ENCODE assay signal across 25 cellular contexts in genomic region chr19:13925990-13926389, GRCh38. TPM values are rescaled to one million over a fixed set of nuclear protein-coding genes. Genes with fewer than 3 reads are reported as not detected.
"Had no signal": no experiment of that assay in that cellular context is flagged by ENCODE, and none has a peak within 500 bp of the region (broad histone marks: within the 10 kb centered on the region; RNA-seq: fewer than 3 reads in every experiment).

No MANE protein-coding gene starts in this region.

- H3K36me3 ChIP-seq: ovary had no signal

- H3K9me3 ChIP-seq: ovary, prostate gland, tibial artery had no signal

- H3K4me1 ChIP-seq: esophagus squamous epithelium, gastroesophageal sphincter, prostate gland, tibial artery had no signal

- H3K9me3 Mint-ChIP-seq: activated naive CD8-positive, alpha-beta T cell treated with anti-CD3 and anti-CD28 coated beads for 36 hours; memory B cell; natural killer cell treated with Interleukin-12 subunit alpha and Interleukin-12 subunit beta and Interleukin-15 and Interleukin-18, amount 100 ng/mL, for 72 hours; stimulated activated effector memory CD8-positive, alpha-beta T cell treated with anti-CD3 and anti-CD28 coated beads, Interleukin-12 subunit alpha, Interleukin-12 subunit beta, amount 100 ng/mL, for 72 hours; stimulated activated naive CD8-positive, alpha-beta T cell treated with anti-CD3 and anti-CD28 coated beads, Interleukin-15, amount 100 ng/mL, for 72 hours had no signal

- DNase-seq: activated CD4-positive, alpha-beta T cell treated with anti-CD3 and anti-CD28 coated beads for 1 hour; activated CD4-positive, alpha-beta T cell treated with anti-CD3 and anti-CD28 coated beads, Interleukin-2, amount 50 U/mL, for 1 hour; activated CD8-positive, alpha-beta memory T cell treated with anti-CD3 and anti-CD28 coated beads for 24 hours; activated CD8-positive, alpha-beta memory T cell treated with anti-CD3 and anti-CD28 coated beads, Interleukin-2, amount 50 U/mL, for 4 hours; activated naive CD4-positive, alpha-beta T cell treated with Interleukin-2 at 50 U/mL for 16 hours; activated naive CD8-positive, alpha-beta T cell treated with anti-CD3 and anti-CD28 coated beads for 36 hours; activated T-cell treated with anti-CD3 and anti-CD28 coated beads, Interleukin-2, amount 50 U/mL, for 24 hours; cerebellar nuclear complex; endodermal cell; esophagus squamous epithelium; head of caudate nucleus; ovary; stimulated activated CD4-positive, alpha-beta T cell treated with anti-CD3 and anti-CD28 coated beads, Interleukin-2, amount 100 ng/mL, for 24 hours; stimulated activated naive CD8-positive, alpha-beta T cell treated with anti-CD3 and anti-CD28 coated beads, Interleukin-15, amount 100 ng/mL, for 72 hours; T-cell; tibial artery; WERI-Rb-1 had no signal

- H3K4me1 Mint-ChIP-seq: activated naive CD8-positive, alpha-beta T cell treated with anti-CD3 and anti-CD28 coated beads for 36 hours; endodermal cell; stimulated activated effector memory CD8-positive, alpha-beta T cell treated with anti-CD3 and anti-CD28 coated beads, Interleukin-12 subunit alpha, Interleukin-12 subunit beta, amount 100 ng/mL, for 72 hours; stimulated activated naive CD8-positive, alpha-beta T cell treated with anti-CD3 and anti-CD28 coated beads, Interleukin-15, amount 100 ng/mL, for 72 hours had no signal

- H3K27ac ChIP-seq: coronary artery, esophagus squamous epithelium, gastroesophageal sphincter, ovary, prostate gland, skin epidermis, tibial artery, WERI-Rb-1 had no signal

- ATAC-seq: activated T-helper 17 cell treated with anti-CD3 and anti-CD28 coated beads, Interleukin-2, amount 50 U/mL, for 72 hours; gastroesophageal sphincter; natural killer cell treated with Interleukin-12 subunit alpha and Interleukin-12 subunit beta and Interleukin-15 and Interleukin-18, amount 100 ng/mL, for 72 hours; stimulated activated effector memory CD8-positive, alpha-beta T cell treated with anti-CD3 and anti-CD28 coated beads, Interleukin-12 subunit alpha, Interleukin-12 subunit beta, amount 100 ng/mL, for 72 hours; stimulated activated naive CD8-positive, alpha-beta T cell treated with anti-CD3 and anti-CD28 coated beads, Interleukin-15, amount 100 ng/mL, for 72 hours; T-cell had no signal

- H3K27me3 ChIP-seq: esophagus squamous epithelium, gastroesophageal sphincter, ovary, tibial artery had no signal

- H3K4me3 Mint-ChIP-seq: activated naive CD8-positive, alpha-beta T cell treated with anti-CD3 and anti-CD28 coated beads for 36 hours; activated T-cell treated with anti-CD3 and anti-CD28 coated beads, Interleukin-2, amount 50 U/mL, for 24 hours; activated T-helper 17 cell treated with anti-CD3 and anti-CD28 coated beads, Interleukin-2, amount 50 U/mL, for 72 hours; endodermal cell; memory B cell; natural killer cell treated with Interleukin-12 subunit alpha and Interleukin-12 subunit beta and Interleukin-15 and Interleukin-18, amount 100 ng/mL, for 72 hours; stimulated activated effector memory CD8-positive, alpha-beta T cell treated with anti-CD3 and anti-CD28 coated beads, Interleukin-12 subunit alpha, Interleukin-12 subunit beta, amount 100 ng/mL, for 72 hours; stimulated activated naive CD8-positive, alpha-beta T cell treated with anti-CD3 and anti-CD28 coated beads, Interleukin-15, amount 100 ng/mL, for 72 hours; T-cell had no signal

- H3K27ac Mint-ChIP-seq: activated T-cell treated with anti-CD3 and anti-CD28 coated beads, Interleukin-2, amount 50 U/mL, for 24 hours; activated T-helper 17 cell treated with anti-CD3 and anti-CD28 coated beads, Interleukin-2, amount 50 U/mL, for 72 hours; endodermal cell; memory B cell had no signal

- H3K27me3 Mint-ChIP-seq: activated naive CD8-positive, alpha-beta T cell treated with anti-CD3 and anti-CD28 coated beads for 36 hours; activated T-cell treated with anti-CD3 and anti-CD28 coated beads, Interleukin-2, amount 50 U/mL, for 24 hours; activated T-helper 17 cell treated with anti-CD3 and anti-CD28 coated beads, Interleukin-2, amount 50 U/mL, for 72 hours; memory B cell; natural killer cell treated with Interleukin-12 subunit alpha and Interleukin-12 subunit beta and Interleukin-15 and Interleukin-18, amount 100 ng/mL, for 72 hours; stimulated activated naive CD8-positive, alpha-beta T cell treated with anti-CD3 and anti-CD28 coated beads, Interleukin-15, amount 100 ng/mL, for 72 hours; T-cell had no signal

- H3K4me3 ChIP-seq: coronary artery, esophagus squamous epithelium, gastroesophageal sphincter, ovary, prostate gland, skin epidermis, tibial artery had no signal

RNA-seq across cellular contexts. Expression of gene PODNL1, which starts 12.2 kb away (rescaled TPM):
- total RNA-seq: activated naive CD8-positive, alpha-beta T cell treated with anti-CD3 and anti-CD28 coated beads for 36 hours had no signal

RNA-seq across cellular contexts. Expression of gene NANOS3, which starts 49.1 kb away (rescaled TPM):
- total RNA-seq: esophagus squamous epithelium had no signal
